ENCODE assay signal across 13 cellular contexts in genomic region chr6:44084231-44085014, GRCh38. TPM values are rescaled to one million over a fixed set of nuclear protein-coding genes. Genes with fewer than 3 reads are reported as not detected.
DNase-seq lines count a peak whose midpoint lies in the region; ATAC-seq and TF ChIP-seq lines count a peak whose summit lies in the region.
"Had no signal": no experiment of that assay in that cellular context is flagged by ENCODE, and none has a peak within 500 bp of the region (broad histone marks: within the 10 kb centered on the region; RNA-seq: fewer than 3 reads in every experiment).

No MANE protein-coding gene starts in this region.

- H2AFZ ChIP-seq in Karpas-422 (ENCODE audit: low read length) = no peak overlapping the region

- H3K4me1 Mint-ChIP-seq in CD8-positive, alpha-beta T cell (ENCODE audit: low read depth) = no peaks in the 10 kb centered on the region

- POLR2A ChIA-PET in CD8-positive, alpha-beta T cell (lab: Charles Lee) = interaction anchor here (1.3 kb wide), 1 partner anchor 12 kb away, joined by 3 read pairs; no protein-coding TSS in a partner anchor

- H3K27ac ChIP-seq in BLaER1 (peak overlapping the region; percentile 85), Karpas-422 (ENCODE audit: low read length) (no peak overlapping the region), breast epithelium (peak overlapping the region; percentile 11 to 43)
- H3K27ac ChIP-seq in CD8-positive, alpha-beta T cell (ENCODE audit: low read depth, low read length) = no peak overlapping the region
- H3K27ac ChIP-seq: esophagus muscularis mucosa, WERI-Rb-1 had no signal

- peak overlapping the region; percentile 63 for H3K9ac ChIP-seq in BLaER1
- H3K9ac ChIP-seq in Karpas-422 (ENCODE audit: low read length) = peak overlapping the region; percentile 51; the same call in 1 of the 2 replicates

- no peak for TF ChIP-seq CTCF in breast epithelium (IDR thresholded peaks at IDR 0.05)
- no peak for TF ChIP-seq CTCF in CD8-positive, alpha-beta T cell (IDR thresholded peaks at IDR 0.05)
- TF ChIP-seq CTCF in GM13976 (IDR thresholded peaks at IDR 0.05; ENCODE audit: borderline replicate concordance, control extremely low read depth, extremely low read depth, insufficient read depth, missing control alignments) = no peak

- no peak overlapping the region for H3K27ac Mint-ChIP-seq in CD8-positive, alpha-beta T cell
- H3K27ac Mint-ChIP-seq: activated T-cell treated with anti-CD3 and anti-CD28 coated beads, Interleukin-2, amount 50 U/mL, for 24 hours had no signal

- H3K9me2 ChIP-seq in Karpas-422 (replicated peaks; ENCODE audit: insufficient read depth, low read length) = no peaks in the 10 kb centered on the region

- no peaks in the 10 kb centered on the region; the same call in 1 of the 2 replicates for H4K20me1 ChIP-seq in BLaER1
- H4K20me1 ChIP-seq in Karpas-422 (ENCODE audit: insufficient read depth, low read depth, low read length) = peaks cover 2% of the 10 kb centered on the region; the same call in 1 of the 2 replicates

- H3K9me3 Mint-ChIP-seq in CD8-positive, alpha-beta T cell = no peaks in the 10 kb centered on the region
- H3K9me3 Mint-ChIP-seq: activated T-cell treated with anti-CD3 and anti-CD28 coated beads, Interleukin-2, amount 50 U/mL, for 24 hours had no signal

- no peak for DNase-seq in Karpas-422
- DNase-seq in breast epithelium (ENCODE audit: low spot score in 2 of 2) = no peak
- peak; percentile 73 for DNase-seq in iris pigment epithelial cell (ENCODE audit: low read depth)
- no peak for DNase-seq in CD8-positive, alpha-beta T cell
- DNase-seq in GM13976 (ENCODE audit: low spot score) = no peak
- DNase-seq in NCI-H748 (lab: John Stamatoyannopoulos, UW; ENCODE audit: unreplicated experiment) = no peak
- DNase-seq: activated T-cell treated with anti-CD3 and anti-CD28 coated beads, Interleukin-2, amount 50 U/mL, for 24 hours; Caco-2; stimulated activated CD4-positive, alpha-beta T cell treated with anti-CD3 and anti-CD28 coated beads, Interleukin-15, amount 100 ng/mL, for 24 hours; WERI-Rb-1 had no signal

- H3K27me3 ChIP-seq in BLaER1 (no peaks in the 10 kb centered on the region), Karpas-422 (ENCODE audit: low read length) (no peaks in the 10 kb centered on the region), breast epithelium (no peaks in the 10 kb centered on the region)
- H3K27me3 ChIP-seq in CD8-positive, alpha-beta T cell (ENCODE audit: insufficient read depth, low read length) = no peaks in the 10 kb centered on the region
- H3K27me3 ChIP-seq: esophagus muscularis mucosa had no signal

- H3K4me1 ChIP-seq in BLaER1 (peaks cover 91% of the 10 kb centered on the region), Karpas-422 (ENCODE audit: low read length) (peaks cover 24% of the 10 kb centered on the region; the same call in 1 of the 2 replicates), breast epithelium (no peaks in the 10 kb centered on the region)
- H3K4me1 ChIP-seq in CD8-positive, alpha-beta T cell (ENCODE audit: insufficient read depth, low read length) = no peaks in the 10 kb centered on the region
- H3K4me1 ChIP-seq: Caco-2 had no signal

- H3K9me3 ChIP-seq in BLaER1 = no peaks in the 10 kb centered on the region
- H3K9me3 ChIP-seq in Karpas-422 (ENCODE audit: low read length) = no peaks in the 10 kb centered on the region
- H3K9me3 ChIP-seq in breast epithelium = no peaks in the 10 kb centered on the region
- no peaks in the 10 kb centered on the region for H3K9me3 ChIP-seq in CD8-positive, alpha-beta T cell (ENCODE audit: low read length)
- H3K9me3 ChIP-seq: Caco-2, esophagus muscularis mucosa had no signal

- H3K4me3 Mint-ChIP-seq in CD8-positive, alpha-beta T cell = no peak overlapping the region
- H3K4me3 Mint-ChIP-seq: activated T-cell treated with anti-CD3 and anti-CD28 coated beads, Interleukin-2, amount 50 U/mL, for 24 hours had no signal

- TF ChIP-seq POLR2A in breast epithelium (IDR thresholded peaks at IDR 0.05) = no peak

- H3K36me3 Mint-ChIP-seq in CD8-positive, alpha-beta T cell = no peaks in the 10 kb centered on the region

- in situ Hi-C loops in GM13976 (cut with MboI; ENCODE audit: low sequenced_read_pairs, unreplicated experiment) = no loop called here

- no peaks in the 10 kb centered on the region for H3K79me2 ChIP-seq in Karpas-422 (ENCODE audit: low read length)

- CTCF ChIA-PET in CD8-positive, alpha-beta T cell (lab: Charles Lee) = interaction anchor here (1.0 to 4.6 kb wide), 7 partner anchors 10 to 419 kb away, joined by 3 to 23 read pairs (median 3); no protein-coding TSS in a partner anchor

- no peaks in the 10 kb centered on the region for H3K27me3 Mint-ChIP-seq in CD8-positive, alpha-beta T cell (ENCODE audit: low read depth)
- H3K27me3 Mint-ChIP-seq: activated T-cell treated with anti-CD3 and anti-CD28 coated beads, Interleukin-2, amount 50 U/mL, for 24 hours had no signal

- peak overlapping the region; percentile 93 for H3K4me2 ChIP-seq in BLaER1
- H3K4me2 ChIP-seq in Karpas-422 (ENCODE audit: low read depth, low read length, poor library complexity, severe bottlenecking) = no peak overlapping the region

- intact Hi-C loops in breast epithelium (cut with DNase I; ENCODE audit: low total_unique reads) = no loop called here
- intact Hi-C loops in CD8-positive, alpha-beta T cell (cut with DNase I, micrococcal nuclease) = no loop called here

- no peak for ATAC-seq in CD8-positive, alpha-beta T cell
- ATAC-seq in HG02885 (IDR thresholded peaks at IDR 0.05; ENCODE audit: poor library complexity, unreplicated experiment) = no peak

- peak overlapping the region; percentile 55; the same call in 1 of the 2 replicates for H3K4me3 ChIP-seq in BLaER1
- H3K4me3 ChIP-seq in Karpas-422 (ENCODE audit: low read length) = no peak overlapping the region
- no peak overlapping the region for H3K4me3 ChIP-seq in breast epithelium
- no peak overlapping the region for H3K4me3 ChIP-seq in CD8-positive, alpha-beta T cell (ENCODE audit: low read depth, low read length)
- H3K4me3 ChIP-seq: esophagus muscularis mucosa had no signal

- peaks cover 17% of the 10 kb centered on the region; the same call in 1 of the 2 replicates for H3K36me3 ChIP-seq in BLaER1
- no peaks in the 10 kb centered on the region for H3K36me3 ChIP-seq in Karpas-422 (ENCODE audit: insufficient read depth, low read length)
- H3K36me3 ChIP-seq in breast epithelium = no peaks in the 10 kb centered on the region
- H3K36me3 ChIP-seq in CD8-positive, alpha-beta T cell (ENCODE audit: insufficient read depth, low read length) = no peaks in the 10 kb centered on the region
- H3K36me3 ChIP-seq: WERI-Rb-1 had no signal

RNA-seq across cellular contexts. Expression of gene MRPL14, which starts 42.8 kb away (rescaled TPM):
- 80.1 and 82.9 TPM in 2 replicates for total RNA-seq in Karpas-422 (2014; rRNA removed; shearing (Covaris generic); ENCODE audit: low replicate concordance)
- total RNA-seq in breast epithelium = 10 to 100 TPM; 24.6 to 55.7 (median 30.4) TPM
- 10 to 100 TPM; 10.3 to 10.5 TPM for total RNA-seq in CD8-positive, alpha-beta T cell

RNA-seq across cellular contexts. Expression of gene TMEM63B, which starts 42.9 kb away (rescaled TPM):
- total RNA-seq in Karpas-422 (2014; rRNA removed; shearing (Covaris generic); ENCODE audit: low replicate concordance) = 4.5 and 9.1 TPM in 2 replicates
- 10 to 100 TPM; 16.7 to 21.8 (median 18.9) TPM for total RNA-seq in breast epithelium
- 10 to 100 TPM; 14.1 to 19.0 TPM for total RNA-seq in CD8-positive, alpha-beta T cell

Comparison
In these comparisons a context has a peak if more than half of its experiments do, and no peak if none do; other contexts are left out.
1. H3K27ac ChIP-seq: peak in BLaER1 (single experiment) and breast epithelium (2 of 2); none in Karpas-422 (single experiment) and CD8-positive, alpha-beta T cell (single experiment).